11 cellular contexts compared by ENCODE assay signal in genomic region chr20:53847843-53848185, GRCh38.
DNase-seq lines count a peak whose midpoint lies in the region; ATAC-seq and TF ChIP-seq lines count a peak whose summit lies in the region.
"Had no signal": no experiment of that assay in that cellular context is flagged by ENCODE, and none has a peak within 500 bp of the region (broad histone marks: within the 10 kb centered on the region; RNA-seq: fewer than 3 reads in every experiment).

No MANE protein-coding gene starts in this region.

- TF ChIP-seq POLR2A in thyroid gland (IDR thresholded peaks at IDR 0.05), result no peak

- CTCF ChIA-PET in CD4-positive, alpha-beta T cell (lab: Charles Lee), result no interaction called here

- intact Hi-C loops in CD4-positive, alpha-beta T cell (cut with DNase I, micrococcal nuclease), result loop anchor here in 1 of 2 experiments (10.0 kb wide), 1 partner anchor 47 kb away; no protein-coding TSS in a partner anchor
- intact Hi-C loops in mucosa of descending colon (cut with DNase I, micrococcal nuclease) (no loop called here), thyroid gland (cut with DNase I) (no loop called here)

- no peaks in the 10 kb centered on the region for H3K36me3 ChIP-seq in SK-N-MC (ENCODE audit: insufficient read depth, low read length)
- H3K36me3 ChIP-seq in mucosa of descending colon (ENCODE audit: low read depth), result no peaks in the 10 kb centered on the region
- no peaks in the 10 kb centered on the region for H3K36me3 ChIP-seq in thyroid gland
- H3K36me3 ChIP-seq: heart right ventricle had no signal

- H3K27ac ChIP-seq in CD4-positive, alpha-beta T cell (ENCODE audit: low read depth, low read length), result no peak overlapping the region
- peak overlapping the region; percentile 56; the same call in 1 of the 2 replicates for H3K27ac ChIP-seq in SK-N-MC
- no peak overlapping the region for H3K27ac ChIP-seq in thyroid gland

- no peak for DNase-seq in CD4-positive, alpha-beta T cell
- DNase-seq in SK-N-MC (ENCODE audit: low read depth, low spot score) (no peak), mucosa of descending colon (no peak), thyroid gland (no peak)
- DNase-seq in effector CD4-positive, alpha-beta T cell, result no peak
- DNase-seq in stimulated activated naive CD4-positive, alpha-beta T cell treated with Interleukin-2 at 50 U/mL for 16 hours (lab: John Stamatoyannopoulos, UW), result no peak
- DNase-seq: COR-L47, heart right ventricle, NCI-H774 had no signal

- peaks cover 57% of the 10 kb centered on the region for H3K4me1 Mint-ChIP-seq in CD4-positive, alpha-beta T cell (ENCODE audit: low read depth)

- H3K9ac ChIP-seq in SK-N-MC (ENCODE audit: insufficient read length), result peak overlapping the region; percentile 9

- no peaks in the 10 kb centered on the region for H3K27me3 ChIP-seq in CD4-positive, alpha-beta T cell (ENCODE audit: control insufficient read depth, insufficient read depth, low read length)
- H3K27me3 ChIP-seq in thyroid gland, result no peaks in the 10 kb centered on the region
- H3K27me3 ChIP-seq: heart right ventricle had no signal

- peaks cover 9% of the 10 kb centered on the region for H3K4me1 ChIP-seq in mucosa of descending colon (ENCODE audit: low read depth)
- H3K4me1 ChIP-seq in thyroid gland, result peaks cover 12 to 21% of the 10 kb centered on the region in 2 donors

- no peaks in the 10 kb centered on the region for H3K9me3 ChIP-seq in CD4-positive, alpha-beta T cell (ENCODE audit: control insufficient read depth, low read length)
- H3K9me3 ChIP-seq in SK-N-MC (ENCODE audit: low read depth, low read length) (no peaks in the 10 kb centered on the region), mucosa of descending colon (no peaks in the 10 kb centered on the region), thyroid gland (no peaks in the 10 kb centered on the region)
- H3K9me3 ChIP-seq: heart right ventricle had no signal

- no peak for ATAC-seq in CD4-positive, alpha-beta T cell (ENCODE audit: poor library complexity)
- ATAC-seq in HG02678 (IDR thresholded peaks at IDR 0.05; ENCODE audit: unreplicated experiment) (peak; percentile 16), mucosa of descending colon (peak; percentile 23), HG02763 (IDR thresholded peaks at IDR 0.05; ENCODE audit: unreplicated experiment) (no peak)

- POLR2A ChIA-PET in CD4-positive, alpha-beta T cell (lab: Charles Lee), result interaction anchor here (1.4 to 2.8 kb wide), 6 partner anchors 13 to 238 kb away, joined by 4 to 15 read pairs (median 9); no protein-coding TSS in a partner anchor

- H3K4me3 ChIP-seq in SK-N-MC, result peak overlapping the region; percentile 52
- H3K4me3 ChIP-seq in mucosa of descending colon, result no peak overlapping the region
- H3K4me3 ChIP-seq in thyroid gland (replicated peaks in 1 of 3), result no peak overlapping the region
- H3K4me3 ChIP-seq: heart right ventricle had no signal

- peak overlapping the region; percentile 5 for H3K4me3 Mint-ChIP-seq in CD4-positive, alpha-beta T cell

- 90 to 94% methylated on average over 2 of the region's 2 CpGs for WGBS in thyroid gland, 2 donors

- no peak for TF ChIP-seq CTCF in CD4-positive, alpha-beta T cell (IDR thresholded peaks at IDR 0.05)
- TF ChIP-seq CTCF in mucosa of descending colon (IDR thresholded peaks at IDR 0.05), result no peak
- TF ChIP-seq CTCF in thyroid gland (IDR thresholded peaks at IDR 0.05), result no peak

- H3K36me3 Mint-ChIP-seq in CD4-positive, alpha-beta T cell (ENCODE audit: low read depth), result no peaks in the 10 kb centered on the region

- no peaks in the 10 kb centered on the region for H3K27me3 Mint-ChIP-seq in CD4-positive, alpha-beta T cell

- no peaks in the 10 kb centered on the region for H3K9me3 Mint-ChIP-seq in CD4-positive, alpha-beta T cell

- peak overlapping the region; percentile 83 for H3K27ac Mint-ChIP-seq in CD4-positive, alpha-beta T cell

Comparison
In these comparisons a context has a peak if more than half of its experiments do, and no peak if none do; other contexts are left out.
1. ATAC-seq: peak in HG02678 (single experiment) and mucosa of descending colon (single experiment); none in CD4-positive, alpha-beta T cell (single experiment) and HG02763 (single experiment).